ENCODE assay signal across 9 cellular contexts in the genomic region with DNA sequence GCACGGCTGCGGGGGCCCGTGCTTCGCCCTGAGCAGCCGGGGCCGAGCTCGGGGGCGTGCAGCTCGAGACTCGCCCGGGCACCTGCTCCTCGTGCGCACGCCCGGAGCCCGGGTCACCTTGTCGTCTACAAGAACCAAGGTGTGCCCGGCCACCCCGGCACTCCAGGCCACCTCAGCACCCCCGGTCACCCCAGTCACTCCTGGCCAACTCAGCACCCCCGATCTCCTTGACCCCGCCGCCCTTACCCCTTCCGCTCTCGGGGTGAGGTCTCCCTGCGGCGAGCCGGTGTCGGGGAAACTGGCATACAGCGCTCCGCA. TPM values are rescaled to one million over a fixed set of nuclear protein-coding genes. Genes with fewer than 3 reads are reported as not detected.
DNase-seq lines count a peak whose midpoint lies in the region; ATAC-seq and TF ChIP-seq lines count a peak whose summit lies in the region.
"Had no signal": no experiment of that assay in that cellular context is flagged by ENCODE, and none has a peak within 500 bp of the region (broad histone marks: within the 10 kb centered on the region; RNA-seq: fewer than 3 reads in every experiment).

No MANE protein-coding gene starts in this region.

- no peaks in the 10 kb centered on the region for H3K9me3 ChIP-seq in AG04450 (ENCODE audit: control insufficient read depth, insufficient read depth, low read length)
- no peaks in the 10 kb centered on the region for H3K9me3 ChIP-seq in IMR-90 (ENCODE audit: control insufficient read depth, insufficient read depth, low read length)

- H2BK120ac ChIP-seq in IMR-90 (ENCODE audit: low read depth, low read length): peak overlapping the region; percentile 29; the same call in 1 of the 2 replicates

- no peak overlapping the region for H2BK20ac ChIP-seq in IMR-90 (ENCODE audit: low read depth, low read length)

- WGBS in IMR-90 (ENCODE audit: extremely low coverage in 2 of 2, insufficient read length in 1 of 2), 2 experiments: 10% methylated on average over 2 of the region's 31 CpGs; no CpG with 5 or more reads in 1 of the 2 experiments

- H3K9me3 Mint-ChIP-seq in effector memory CD8-positive, alpha-beta T cell: no peaks in the 10 kb centered on the region
- H3K9me3 Mint-ChIP-seq in naive thymus-derived CD8-positive, alpha-beta T cell: no peaks in the 10 kb centered on the region

- H3K36me3 Mint-ChIP-seq in effector memory CD8-positive, alpha-beta T cell (ENCODE audit: insufficient read depth): peaks cover 7% of the 10 kb centered on the region
- H3K36me3 Mint-ChIP-seq in naive thymus-derived CD8-positive, alpha-beta T cell: no peaks in the 10 kb centered on the region
- H3K36me3 Mint-ChIP-seq: naive B cell had no signal

- H3K56ac ChIP-seq in IMR-90 (ENCODE audit: extremely low read depth, insufficient read depth, low read length): no peak overlapping the region

- POLR2A ChIA-PET in AG04450 (lab: Yijun Ruan, JAX): interaction anchor here (0.6 to 1.5 kb wide), 9 partner anchors 13 to 1160 kb away, joined by 3 to 8 read pairs (median 5); no protein-coding TSS in a partner anchor
- POLR2A ChIA-PET in IMR-90 (lab: Charles Lee; ENCODE audit: unreplicated experiment): interaction anchor here (0.7 kb wide), 1 partner anchor 132 kb away, joined by 3 read pairs; no protein-coding TSS in a partner anchor
- POLR2A ChIA-PET in naive thymus-derived CD8-positive, alpha-beta T cell (lab: Charles Lee): interaction anchor here (0.5 to 2.8 kb wide), 3 partner anchors 16 to 150 kb away, joined by 4 to 11 read pairs (median 5); no protein-coding TSS in a partner anchor

- H2AK9ac ChIP-seq in IMR-90 (replicated peaks; ENCODE audit: low read depth, low read length, poor library complexity): peak overlapping the region; percentile 75

- TF ChIP-seq RAD21 in IMR-90 (IDR thresholded peaks at IDR 0.05; ENCODE audit: low read length): no peak

- no peak overlapping the region for H2BK5ac ChIP-seq in IMR-90 (ENCODE audit: low read depth, low read length, poor library complexity, severe bottlenecking)

- peak overlapping the region in 1 of 2 experiments; percentile 11; a peak in 1 of 4 replicates for H4K8ac ChIP-seq in IMR-90 (ENCODE audit: low read depth in 2 of 2, low read length in 2 of 2)

- no peak for ATAC-seq in IMR-90 (ENCODE audit: low read depth)
- ATAC-seq in effector memory CD8-positive, alpha-beta T cell (replicated peaks): no peak
- ATAC-seq in naive thymus-derived CD8-positive, alpha-beta T cell: no peak
- no peak for ATAC-seq in HG03565 (IDR thresholded peaks at IDR 0.05; ENCODE audit: unreplicated experiment)
- no peak for ATAC-seq in HG02840 (IDR thresholded peaks at IDR 0.05; ENCODE audit: low FRiP score, unreplicated experiment)

- peak overlapping the region; percentile 29; the same call in 1 of the 2 replicates for H3K4ac ChIP-seq in IMR-90 (ENCODE audit: low read depth, low read length)

- peaks cover 25% of the 10 kb centered on the region for H4K20me1 ChIP-seq in IMR-90 (ENCODE audit: insufficient read depth, low read length)

- no peak for TF ChIP-seq POLR2A in IMR-90 (IDR thresholded peaks at IDR 0.05; ENCODE audit: low read depth, low read length)

- peak overlapping the region; percentile 74 for H3K4me2 ChIP-seq in IMR-90 (ENCODE audit: low read depth, low read length)

- no peak overlapping the region for H2BK15ac ChIP-seq in IMR-90 (ENCODE audit: low read depth, low read length)

- H3K79me1 ChIP-seq in IMR-90 (ENCODE audit: low read depth in 1 of 2, low read length in 2 of 2): peaks cover 12 to 23% of the 10 kb centered on the region in 2 experiments; a peak in 3 of 4 replicates

- H3K9me1 ChIP-seq in IMR-90 (ENCODE audit: insufficient read depth, low read length): peaks cover 15% of the 10 kb centered on the region

- no peaks in the 10 kb centered on the region for H3K27me3 ChIP-seq in AG04450 (ENCODE audit: control insufficient read depth, insufficient read depth, low read length)
- no peaks in the 10 kb centered on the region for H3K27me3 ChIP-seq in IMR-90 (ENCODE audit: control insufficient read depth, insufficient read depth, low read length)

- no peak overlapping the region for H3K27ac ChIP-seq in AG04450 (ENCODE audit: low read depth, low read length)
- H3K27ac ChIP-seq in IMR-90 (ENCODE audit: insufficient read depth, low read length): no peak overlapping the region; the same call in 1 of the 2 replicates

- H3K23ac ChIP-seq in IMR-90 (ENCODE audit: low read depth, low read length): no peak overlapping the region

- no TSS peak for BruUV-seq in IMR-90 (replicated peaks; lab: Mats Ljungman, UMichigan)

- CTCF ChIA-PET in AG04450 (lab: Charles Lee) (interaction anchor here (0.6 to 9.5 kb wide), 18 partner anchors 30 to 1330 kb away, joined by 3 to 167 read pairs (median 9); no protein-coding TSS in a partner anchor), IMR-90 (lab: Yijun Ruan, JAX) (interaction anchor here (0.6 to 1.2 kb wide), 3 partner anchors 299 to 1198 kb away, joined by 3 to 4 read pairs (median 3); no protein-coding TSS in a partner anchor)

- H3K4me3 ChIP-seq in AG04450 (ENCODE audit: low read depth, low read length) (peak overlapping the region; percentile 67), IMR-90 (ENCODE audit: insufficient read depth, low read depth, low read length) (peak overlapping the region; percentile 85)

- H3K36me3 ChIP-seq in IMR-90 (ENCODE audit: control insufficient read depth, insufficient read depth, low read length): peaks cover 5% of the 10 kb centered on the region

- H3K4me3 Mint-ChIP-seq in effector memory CD8-positive, alpha-beta T cell: peak overlapping the region; percentile 38 to 72
- H3K4me3 Mint-ChIP-seq in naive thymus-derived CD8-positive, alpha-beta T cell: peak overlapping the region in 9 of 10 donors; percentile 20 to 75 (median 64)

- intact Hi-C loops in IMR-90 (cut with micrococcal nuclease): loop anchor here (5.0 to 10.0 kb wide), 6 partner anchors 113 to 831 kb away; no protein-coding TSS in a partner anchor

- H3K27me3 Mint-ChIP-seq in effector memory CD8-positive, alpha-beta T cell: peaks cover 31 to 66% of the 10 kb centered on the region in 2 donors
- H3K27me3 Mint-ChIP-seq in naive thymus-derived CD8-positive, alpha-beta T cell: peaks cover 12 to 69% (median 49%) of the 10 kb centered on the region in 5 donors

- H4K91ac ChIP-seq in IMR-90 (ENCODE audit: insufficient read depth, low read depth, low read length): no peak overlapping the region

- TF ChIP-seq CTCF in AG04450 (IDR thresholded peaks at IDR 0.05; ENCODE audit: low read depth, low read length): no peak
- no peak for TF ChIP-seq CTCF in IMR-90 (conservative IDR thresholded peaks at IDR 0.05; ENCODE audit: low read depth, low read length)

- dilution Hi-C loops in IMR-90 (cut with HindIII; ENCODE audit: low sequenced_read_pairs, unreplicated experiment): no loop called here

- H4K5ac ChIP-seq in IMR-90 (ENCODE audit: low read depth, low read length): no peak overlapping the region

- H2AK5ac ChIP-seq in IMR-90 (ENCODE audit: low read depth, low read length): peak overlapping the region; percentile 5; the same call in 1 of the 2 replicates

- peaks cover 17% of the 10 kb centered on the region for H3K4me1 ChIP-seq in IMR-90 (ENCODE audit: control insufficient read depth, insufficient read depth, low read length)

- H2AFZ ChIP-seq in IMR-90 (replicated peaks; ENCODE audit: low read length, poor library complexity): peak overlapping the region; percentile 92

- in situ Hi-C loops in IMR-90 (cut with MboI; ENCODE audit: low sequenced_read_pairs): loop anchor here (5.0 to 25.0 kb wide), 3 partner anchors 431 to 1166 kb away; no protein-coding TSS in a partner anchor

- no peak overlapping the region; the same call in 1 of the 2 replicates for H3K9ac ChIP-seq in IMR-90 (ENCODE audit: low read depth, low read length)

- no peak overlapping the region for H3K14ac ChIP-seq in IMR-90 (replicated peaks; ENCODE audit: low read depth, low read length)

- no peak for DNase-seq in AG04450 (ENCODE audit: low read depth, low spot score)
- DNase-seq in IMR-90: no peak
- no peak for DNase-seq in effector memory CD8-positive, alpha-beta T cell
- DNase-seq in naive thymus-derived CD8-positive, alpha-beta T cell: no peak
- no peak for DNase-seq in NCI-H2029 treated with DMSO at 0.1 percent for 48 hours (lab: John Stamatoyannopoulos, UW)
- DNase-seq in epidermal melanocyte (ENCODE audit: insufficient read length, low spot score): no peak
- DNase-seq: naive B cell had no signal

- H3K27ac Mint-ChIP-seq in effector memory CD8-positive, alpha-beta T cell: no peak overlapping the region
- H3K27ac Mint-ChIP-seq in naive thymus-derived CD8-positive, alpha-beta T cell: peak overlapping the region in 2 of 10 donors; percentile 39 to 66

- H3K18ac ChIP-seq in IMR-90 (ENCODE audit: low read depth, low read length): no peak overlapping the region

- H3K4me1 Mint-ChIP-seq in effector memory CD8-positive, alpha-beta T cell (ENCODE audit: low read depth in 2 of 2): peaks cover 11 to 17% of the 10 kb centered on the region in 2 donors
- peaks cover 10 to 29% (median 27%) of the 10 kb centered on the region in 4 donors for H3K4me1 Mint-ChIP-seq in naive thymus-derived CD8-positive, alpha-beta T cell

RNA-seq across cellular contexts. Expression of a gene that starts 0.3 kb away (rescaled TPM):
- polyA plus RNA-seq in AG04450 (2011; rRNA removed): 169 and 220 TPM in 2 replicates
- 77.4 and 91.0 TPM in 2 replicates for polyA minus RNA-seq in AG04450 (2011; rRNA and poly(A)+ RNA removed)
- total RNA-seq in IMR-90 (2012; rRNA removed): 272 and 308 TPM in 2 replicates
- 601 and 692 TPM in 2 replicates for polyA plus RNA-seq in IMR-90 (2012; rRNA removed)
- 282 and 675 TPM in 2 replicates for polyA plus RNA-seq in IMR-90 (2012; cell fraction: cytosol; rRNA removed)
- 407 and 421 TPM in 2 replicates for polyA plus RNA-seq in IMR-90 (2012; cell fraction: nucleus; rRNA removed; ENCODE audit: low replicate concordance)
- 10 to 100 TPM; 10.4 to 11.5 TPM for total RNA-seq in naive thymus-derived CD8-positive, alpha-beta T cell
- polyA plus RNA-seq in naive thymus-derived CD8-positive, alpha-beta T cell: 10 to 100 TPM in 1 of 3 donors, 1 to 10 TPM in 2; 2.1 to 13.7 (median 2.4) TPM

RNA-seq across cellular contexts. Expression of a gene that starts 33.1 kb away (rescaled TPM):
- polyA plus RNA-seq in AG04450 (2011; rRNA removed): 0.07 TPM in 1 of 2 replicates, not detected in the other
- polyA minus RNA-seq in AG04450 (2011; rRNA and poly(A)+ RNA removed): not detected in 2 replicates
- total RNA-seq in IMR-90 (2012; rRNA removed): not detected in 2 replicates
- polyA plus RNA-seq in IMR-90 (2012; rRNA removed): not detected in 2 replicates
- polyA plus RNA-seq in IMR-90 (2012; cell fraction: cytosol; rRNA removed): 0.07 TPM in 1 of 2 replicates, not detected in the other
- polyA plus RNA-seq in IMR-90 (2012; cell fraction: nucleus; rRNA removed; ENCODE audit: low replicate concordance): 0.05 and 0.18 TPM in 2 replicates
- total RNA-seq in naive thymus-derived CD8-positive, alpha-beta T cell: not detected
- not detected for polyA plus RNA-seq in naive thymus-derived CD8-positive, alpha-beta T cell

RNA-seq across cellular contexts. Expression of a gene that starts 48.5 kb away (rescaled TPM):
- not detected in 2 replicates for polyA plus RNA-seq in AG04450 (2011; rRNA removed)
- polyA minus RNA-seq in AG04450 (2011; rRNA and poly(A)+ RNA removed): not detected in 2 replicates
- not detected in 2 replicates for total RNA-seq in IMR-90 (2012; rRNA removed)
- not detected in 2 replicates for polyA plus RNA-seq in IMR-90 (2012; rRNA removed)
- not detected in 2 replicates for polyA plus RNA-seq in IMR-90 (2012; cell fraction: cytosol; rRNA removed)
- polyA plus RNA-seq in IMR-90 (2012; cell fraction: nucleus; rRNA removed; ENCODE audit: low replicate concordance): not detected in 2 replicates
- total RNA-seq in naive thymus-derived CD8-positive, alpha-beta T cell: not detected
- not detected for polyA plus RNA-seq in naive thymus-derived CD8-positive, alpha-beta T cell

Comparison
In these comparisons a context has a peak if more than half of its experiments do, and no peak if none do; other contexts are left out.
1. RNA of a gene that starts 0.3 kb away (polyA plus RNA-seq): 282 to 692 TPM in IMR-90 and 169 to 220 TPM in AG04450; 2.1 to 13.7 TPM in naive thymus-derived CD8-positive, alpha-beta T cell; every median in the first group is over 10 times any median in the second.